20 cellular contexts compared by ENCODE assay signal in the genomic region with DNA sequence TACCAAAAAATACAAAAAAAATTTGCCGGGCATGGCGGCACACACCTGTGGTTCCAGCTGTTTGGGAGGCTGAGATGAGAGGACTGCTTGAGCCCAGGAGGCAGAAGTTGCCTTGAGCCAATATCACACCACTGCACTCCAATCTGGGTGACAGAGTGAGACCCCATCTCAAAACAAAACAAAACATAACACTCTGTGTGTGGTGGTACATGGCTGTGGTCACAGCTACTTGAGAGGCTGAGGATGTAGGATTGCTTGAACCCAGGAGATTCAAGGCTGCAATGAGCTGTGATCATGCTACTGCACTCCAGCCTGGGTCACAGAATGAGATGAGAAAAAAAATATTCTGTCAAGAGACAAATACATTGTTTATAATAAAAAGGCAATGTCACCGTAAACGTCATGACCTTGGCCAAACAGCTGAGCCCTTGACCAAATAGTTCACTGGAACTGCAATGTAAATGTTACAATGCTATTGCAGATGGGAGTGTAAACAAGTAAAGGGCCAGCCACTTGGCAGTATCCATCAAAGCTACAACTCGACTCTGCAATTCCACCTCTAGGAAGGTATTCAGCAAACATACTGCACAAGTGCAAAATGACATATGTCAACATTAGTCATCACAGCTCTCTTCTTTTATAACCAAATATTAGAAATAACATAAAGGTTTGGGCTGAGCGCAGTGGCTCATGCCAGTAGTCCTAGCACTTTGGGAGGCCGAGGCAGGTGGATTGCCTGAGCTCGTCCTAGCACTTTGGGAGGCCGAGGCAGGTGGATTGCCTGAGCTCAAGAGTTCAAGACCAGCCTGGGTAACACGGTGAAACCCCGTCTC. TPM values are rescaled to one million over a fixed set of nuclear protein-coding genes. Genes with fewer than 3 reads are reported as not detected.
DNase-seq lines count a peak whose midpoint lies in the region; ATAC-seq and TF ChIP-seq lines count a peak whose summit lies in the region.
"Had no signal": no experiment of that assay in that cellular context is flagged by ENCODE, and none has a peak within 500 bp of the region (broad histone marks: within the 10 kb centered on the region; RNA-seq: fewer than 3 reads in every experiment).

No MANE protein-coding gene starts in this region.

- DNase-seq in T47D (ENCODE audit: low read depth in 1 of 2, low spot score in 1 of 2) (peak; percentile 54 to 72), mammary epithelial cell (no peak), RWPE2 (ENCODE audit: low spot score) (no peak), left lobe of liver (ENCODE audit: low spot score) (no peak), upper lobe of right lung (no peak), BE2C (no peak), T-cell (no peak)
- DNase-seq: activated CD4-positive, alpha-beta T cell treated with anti-CD3 and anti-CD28 coated beads, Interleukin-2, amount 10 ng/mL, durations not matched to agents 7 days and 5 days; brain microvascular endothelial cell; Calu3; cortex of kidney; naive B cell; NCI-H524; Right ventricle myocardium superior; T-helper 1 cell had no signal

- H3K4me1 Mint-ChIP-seq in T-cell, result no peaks in the 10 kb centered on the region
- H3K4me1 Mint-ChIP-seq: activated CD4-positive, alpha-beta T cell treated with anti-CD3 and anti-CD28 coated beads, Interleukin-2, amount 10 ng/mL, durations not matched to agents 7 days and 5 days; activated T-helper 17 cell treated with anti-CD3 and anti-CD28 coated beads, Interleukin-2, amount 50 U/mL, for 72 hours; memory B cell had no signal

- peaks cover 23% of the 10 kb centered on the region for H3K36me3 Mint-ChIP-seq in T-cell

- intact Hi-C loops in mammary epithelial cell (cut with micrococcal nuclease) (no loop called here), upper lobe of right lung (cut with DNase I) (no loop called here)

- POLR2A ChIA-PET in T-cell (lab: Charles Lee), result no interaction called here

- H3K4me3 Mint-ChIP-seq in T-cell, result no peak overlapping the region
- H3K4me3 Mint-ChIP-seq: activated CD4-positive, alpha-beta T cell treated with anti-CD3 and anti-CD28 coated beads, Interleukin-2, amount 10 ng/mL, durations not matched to agents 7 days and 5 days; activated T-helper 17 cell treated with anti-CD3 and anti-CD28 coated beads, Interleukin-2, amount 50 U/mL, for 72 hours; memory B cell; naive B cell had no signal

- no peak overlapping the region for H2AFZ ChIP-seq in mammary epithelial cell (ENCODE audit: low read depth, low read length)

- 98% methylated on average over 11 of the region's 11 CpGs for WGBS in mammary epithelial cell (ENCODE audit: low coverage, missing lambda C conversion rate)

- H3K9me3 ChIP-seq in mammary epithelial cell (replicated peaks; ENCODE audit: insufficient read depth, low read length) (no peaks in the 10 kb centered on the region), RWPE2 (ENCODE audit: severe bottlenecking) (no peaks in the 10 kb centered on the region), upper lobe of right lung (no peaks in the 10 kb centered on the region), BE2C (no peaks in the 10 kb centered on the region)
- H3K9me3 ChIP-seq: BLaER1 treated with 17β-estradiol and CSF1 and Interleukin-3, amounts not matched to agents 10 nM and 100 nM had no signal

- H3K36me3 ChIP-seq in mammary epithelial cell (ENCODE audit: insufficient read depth, low read length) (peaks cover 21% of the 10 kb centered on the region), RWPE2 (ENCODE audit: low read depth) (peaks cover 83% of the 10 kb centered on the region), upper lobe of right lung (peaks cover 70% of the 10 kb centered on the region), BE2C (peaks cover 66% of the 10 kb centered on the region)

- H3K27me3 Mint-ChIP-seq in T-cell, result no peaks in the 10 kb centered on the region
- H3K27me3 Mint-ChIP-seq: activated CD4-positive, alpha-beta T cell treated with anti-CD3 and anti-CD28 coated beads, Interleukin-2, amount 10 ng/mL, durations not matched to agents 7 days and 5 days; activated T-helper 17 cell treated with anti-CD3 and anti-CD28 coated beads, Interleukin-2, amount 50 U/mL, for 72 hours; memory B cell; naive B cell had no signal

- H3K4me1 ChIP-seq in mammary epithelial cell (ENCODE audit: insufficient read depth, low read length) (peaks cover 18% of the 10 kb centered on the region), RWPE2 (ENCODE audit: insufficient read depth, poor library complexity, severe bottlenecking) (peaks cover 14% of the 10 kb centered on the region), upper lobe of right lung (no peaks in the 10 kb centered on the region), BE2C (no peaks in the 10 kb centered on the region)

- no peak for TF ChIP-seq CTCF in mammary epithelial cell (conservative IDR thresholded peaks at IDR 0.05 in 1 of 2, IDR thresholded peaks at IDR 0.05 in 1 of 2; ENCODE audit: extremely low read depth in 1 of 2, insufficient read depth in 1 of 2, low read depth in 1 of 2, low read length in 2 of 2)
- TF ChIP-seq CTCF in RWPE2 (IDR thresholded peaks at IDR 0.05; ENCODE audit: poor library complexity, severe bottlenecking), result no peak
- no peak for TF ChIP-seq CTCF in upper lobe of right lung (IDR thresholded peaks at IDR 0.05)
- TF ChIP-seq CTCF in BE2C (IDR thresholded peaks at IDR 0.05; ENCODE audit: low read depth, low read length), result no peak

- no peak overlapping the region for H3K4me2 ChIP-seq in mammary epithelial cell (ENCODE audit: insufficient read depth, low read depth, low read length)

- ATAC-seq in RWPE2 (ENCODE audit: low read depth) (0 out of 3 replicates have a peak, but pooled peaks have one; percentile 27), left lobe of liver (peak; percentile 70), upper lobe of right lung (peak; percentile 87), HG03520 (IDR thresholded peaks at IDR 0.05; ENCODE audit: unreplicated experiment) (no peak), T-cell (replicated peaks in 1 of 4) (no peak)
- ATAC-seq: activated T-helper 17 cell treated with anti-CD3 and anti-CD28 coated beads, Interleukin-2, amount 50 U/mL, for 72 hours; sciatic nerve had no signal

- in situ Hi-C loops in T47D (cut with HindIII; ENCODE audit: low pct_unique_long_range_greater_than_20kb, low sequenced_read_pairs), result no loop called here
- in situ Hi-C loops in mammary epithelial cell (cut with MboI; ENCODE audit: low sequenced_read_pairs in 2 of 2), result no loop called here

- H3K9ac ChIP-seq in mammary epithelial cell (ENCODE audit: insufficient read depth, low read length), result no peak overlapping the region

- no peak overlapping the region for H3K27ac Mint-ChIP-seq in T-cell
- H3K27ac Mint-ChIP-seq: activated CD4-positive, alpha-beta T cell treated with anti-CD3 and anti-CD28 coated beads, Interleukin-2, amount 10 ng/mL, durations not matched to agents 7 days and 5 days; activated T-helper 17 cell treated with anti-CD3 and anti-CD28 coated beads, Interleukin-2, amount 50 U/mL, for 72 hours; memory B cell had no signal

- no peaks in the 10 kb centered on the region for H4K20me1 ChIP-seq in mammary epithelial cell (ENCODE audit: insufficient read depth, low read length)

- H3K27ac ChIP-seq in mammary epithelial cell (ENCODE audit: insufficient read depth, low read depth, low read length) (no peak overlapping the region), RWPE2 (ENCODE audit: poor library complexity, severe bottlenecking) (peak overlapping the region; percentile 64), upper lobe of right lung (peak overlapping the region; percentile 36)

- no TSS peak for BruUV-seq in mammary epithelial cell (replicated peaks; lab: Mats Ljungman, UMichigan)

- H3K27me3 ChIP-seq in mammary epithelial cell (ENCODE audit: insufficient read depth, low read length), result no peaks in the 10 kb centered on the region
- no peaks in the 10 kb centered on the region for H3K27me3 ChIP-seq in RWPE2 (ENCODE audit: insufficient read depth, poor library complexity, severe bottlenecking)
- no peaks in the 10 kb centered on the region for H3K27me3 ChIP-seq in upper lobe of right lung
- no peaks in the 10 kb centered on the region for H3K27me3 ChIP-seq in BE2C
- H3K27me3 ChIP-seq: BLaER1 treated with 17β-estradiol and CSF1 and Interleukin-3, amounts not matched to agents 10 nM and 100 nM; brain microvascular endothelial cell had no signal

- no peak overlapping the region for H3K4me3 ChIP-seq in mammary epithelial cell (replicated peaks in 1 of 3; ENCODE audit: insufficient read depth in 1 of 3, low read depth in 2 of 3, low read length in 3 of 3)
- no peak overlapping the region for H3K4me3 ChIP-seq in RWPE2 (ENCODE audit: severe bottlenecking)
- H3K4me3 ChIP-seq in upper lobe of right lung, result no peak overlapping the region
- H3K4me3 ChIP-seq in BE2C (ENCODE audit: low read depth, low read length), result no peak overlapping the region
- H3K4me3 ChIP-seq: BLaER1 treated with 17β-estradiol and CSF1 and Interleukin-3, amounts not matched to agents 10 nM and 100 nM had no signal

- CTCF ChIA-PET in mammary epithelial cell (lab: Charles Lee; ENCODE audit: low non-redundant PET) (no interaction called here), T-cell (lab: Charles Lee) (interaction anchor here in 1 of 2 donors (0.5 kb wide), 1 partner anchor 25 kb away, joined by 5 read pairs; no protein-coding TSS in a partner anchor)

- no peaks in the 10 kb centered on the region for H3K79me2 ChIP-seq in mammary epithelial cell (ENCODE audit: insufficient read depth, low read length)

- dilution Hi-C loops in mammary epithelial cell (cut with HindIII; ENCODE audit: low sequenced_read_pairs), result loop anchor here (5.0 kb wide), 1 partner anchor 52 kb away; no protein-coding TSS in a partner anchor

- H3K9me3 Mint-ChIP-seq in T-cell, result no peaks in the 10 kb centered on the region
- H3K9me3 Mint-ChIP-seq: activated CD4-positive, alpha-beta T cell treated with anti-CD3 and anti-CD28 coated beads, Interleukin-2, amount 10 ng/mL, durations not matched to agents 7 days and 5 days; activated T-helper 17 cell treated with anti-CD3 and anti-CD28 coated beads, Interleukin-2, amount 50 U/mL, for 72 hours; memory B cell; naive B cell had no signal

RNA-seq across cellular contexts. Expression of a gene that starts 16.9 kb away (rescaled TPM):
- total RNA-seq in mammary epithelial cell (10 to 100 TPM; 30.1 to 47.7 TPM), left lobe of liver (15.9 TPM), upper lobe of right lung (15.3 TPM), T-cell (10 to 100 TPM; 10.8 to 19.4 (median 15.9) TPM)
- polyA plus RNA-seq in mammary epithelial cell, result 25.6 TPM
- 93.5 TPM for polyA minus RNA-seq in mammary epithelial cell
- 36.7 TPM for polyA plus RNA-seq in BE2C (2012; ENCODE audit: insufficient read depth, insufficient read length, low read depth)

RNA-seq across cellular contexts. Expression of a gene that starts 17.3 kb away (rescaled TPM):
- 10 to 100 TPM; 57.3 to 79.7 TPM for total RNA-seq in mammary epithelial cell
- polyA plus RNA-seq in mammary epithelial cell, result 35.5 TPM
- 36.4 TPM for polyA minus RNA-seq in mammary epithelial cell
- 32.9 TPM for total RNA-seq in left lobe of liver
- total RNA-seq in upper lobe of right lung, result 42.3 TPM
- polyA plus RNA-seq in BE2C (2012; ENCODE audit: insufficient read depth, insufficient read length, low read depth), result 76.7 TPM
- total RNA-seq in T-cell, result 10 to 100 TPM; 43.6 to 49.1 (median 46.3) TPM

RNA-seq across cellular contexts. Expression of a gene that starts 29.9 kb away (rescaled TPM):
- total RNA-seq in mammary epithelial cell (10 to 100 TPM; 29.2 to 33.2 TPM), left lobe of liver (30.2 TPM), upper lobe of right lung (161 TPM), T-cell (100 to 1,000 TPM in 2 of 5 donors, 10 to 100 TPM in 3; 84.0 to 146 (median 99.6) TPM)
- polyA plus RNA-seq in mammary epithelial cell, result 11.5 TPM
- 40.6 TPM for polyA minus RNA-seq in mammary epithelial cell
- polyA plus RNA-seq in BE2C (2012; ENCODE audit: insufficient read depth, insufficient read length, low read depth), result 41.1 TPM

RNA-seq across cellular contexts. Expression of a gene that starts 55.9 kb away (rescaled TPM):
- total RNA-seq in mammary epithelial cell (10 to 100 TPM; 70.2 to 86.6 TPM), left lobe of liver (64.3 TPM), upper lobe of right lung (49.2 TPM), T-cell (10 to 100 TPM; 24.2 to 44.3 (median 41.0) TPM)
- polyA plus RNA-seq in mammary epithelial cell, result 112 TPM
- 25.9 TPM for polyA minus RNA-seq in mammary epithelial cell
- polyA plus RNA-seq in BE2C (2012; ENCODE audit: insufficient read depth, insufficient read length, low read depth), result 312 TPM

Comparison
In these comparisons a context has a peak if more than half of its experiments do, and no peak if none do; other contexts are left out.
1. DNase-seq: peak in T47D (2 of 2); none in mammary epithelial cell (single experiment), RWPE2 (single experiment), left lobe of liver (single experiment), upper lobe of right lung (single experiment), BE2C (single experiment) and T-cell (0 of 34).
2. ATAC-seq: peak in RWPE2 (single experiment), left lobe of liver (single experiment) and upper lobe of right lung (single experiment); none in HG03520 (single experiment) and T-cell (0 of 4).